In the genomic region with DNA sequence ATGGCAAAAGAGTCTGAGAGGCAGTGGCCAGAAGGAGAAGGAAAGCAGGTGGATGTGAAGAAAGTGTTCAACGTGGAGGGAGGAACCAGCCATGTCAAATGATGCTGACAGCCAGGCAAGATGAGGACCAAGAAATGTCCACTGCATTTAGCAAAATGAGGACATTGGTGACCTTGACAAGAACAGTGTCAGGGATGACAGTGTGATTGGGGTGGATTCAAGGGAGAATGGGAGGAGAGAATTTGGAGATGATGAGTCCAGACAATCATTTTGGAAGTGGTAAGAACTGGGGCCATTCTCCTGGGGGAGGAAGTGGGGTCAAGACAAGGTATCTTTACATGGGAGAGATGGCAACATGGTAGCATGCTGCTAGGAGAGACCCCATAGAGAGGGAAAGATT, we compare ENCODE assay signal across 24 cellular contexts. TPM values are rescaled to one million over a fixed set of nuclear protein-coding genes. Genes with fewer than 3 reads are reported as not detected.
DNase-seq lines count a peak whose midpoint lies in the region; ATAC-seq and TF ChIP-seq lines count a peak whose summit lies in the region.
"Had no signal": no experiment of that assay in that cellular context is flagged by ENCODE, and none has a peak within 500 bp of the region (broad histone marks: within the 10 kb centered on the region; RNA-seq: fewer than 3 reads in every experiment).

No MANE protein-coding gene starts in this region.

- CTCF ChIA-PET in activated CD4-positive, alpha-beta memory T cell treated with anti-CD3 and anti-CD28 coated beads for 36 hours (lab: Charles Lee), result interaction anchor here (4.7 kb wide), 1 partner anchor 12 kb away, joined by 40 read pairs; no protein-coding TSS in a partner anchor
- CTCF ChIA-PET in activated CD4-positive, alpha-beta memory T cell treated with anti-CD3 and anti-CD28 coated beads, Interleukin-2, amount 10 ng/mL, durations not matched to agents 7 days and 5 days (lab: Charles Lee), result interaction anchor here (4.6 kb wide), 1 partner anchor 12 kb away, joined by 41 read pairs; no protein-coding TSS in a partner anchor

- H3K4me1 ChIP-seq in BLaER1, result peaks cover 65% of the 10 kb centered on the region
- peaks cover 86% of the 10 kb centered on the region for H3K4me1 ChIP-seq in DND-41 (ENCODE audit: insufficient read depth, low read length)
- peaks cover 3% of the 10 kb centered on the region for H3K4me1 ChIP-seq in RWPE2 (ENCODE audit: insufficient read depth, poor library complexity, severe bottlenecking)

- no peak overlapping the region for H3K4me3 Mint-ChIP-seq in activated CD4-positive, alpha-beta memory T cell treated with anti-CD3 and anti-CD28 coated beads for 36 hours
- H3K4me3 Mint-ChIP-seq in activated CD4-positive, alpha-beta memory T cell treated with anti-CD3 and anti-CD28 coated beads, Interleukin-2, amount 10 ng/mL, durations not matched to agents 7 days and 5 days, result no peak overlapping the region
- H3K4me3 Mint-ChIP-seq: B cell; CD4-positive, alpha-beta T cell; CD8-positive, alpha-beta T cell had no signal

- H3K27me3 ChIP-seq in BLaER1, result peaks cover 68% of the 10 kb centered on the region
- H3K27me3 ChIP-seq in DND-41 (ENCODE audit: insufficient read depth, low read length, poor library complexity), result no peaks in the 10 kb centered on the region
- no peaks in the 10 kb centered on the region for H3K27me3 ChIP-seq in RWPE2 (ENCODE audit: insufficient read depth, poor library complexity, severe bottlenecking)
- no peaks in the 10 kb centered on the region for H3K27me3 ChIP-seq in WERI-Rb-1 (ENCODE audit: insufficient read depth, low read depth, severe bottlenecking)

- peaks cover 41% of the 10 kb centered on the region for H4K20me1 ChIP-seq in BLaER1
- H4K20me1 ChIP-seq in DND-41 (ENCODE audit: insufficient read depth, low read length), result no peaks in the 10 kb centered on the region

- H3K4me2 ChIP-seq in BLaER1 (peak overlapping the region; percentile 91; the same call in 1 of the 2 replicates), DND-41 (ENCODE audit: insufficient read depth, low read length) (no peak overlapping the region)
- H3K4me2 ChIP-seq: A549 had no signal

- H3K9me3 Mint-ChIP-seq in activated CD4-positive, alpha-beta memory T cell treated with anti-CD3 and anti-CD28 coated beads for 36 hours, result peaks cover 4% of the 10 kb centered on the region
- peaks cover 17% of the 10 kb centered on the region for H3K9me3 Mint-ChIP-seq in activated CD4-positive, alpha-beta memory T cell treated with anti-CD3 and anti-CD28 coated beads, Interleukin-2, amount 10 ng/mL, durations not matched to agents 7 days and 5 days
- H3K9me3 Mint-ChIP-seq: CD4-positive, alpha-beta T cell had no signal

- TF ChIP-seq CTCF in DND-41 (IDR thresholded peaks at IDR 0.05; ENCODE audit: borderline replicate concordance, extremely low read depth, low read length, poor library complexity, severe bottlenecking) (no peak), RWPE2 (IDR thresholded peaks at IDR 0.05; ENCODE audit: poor library complexity, severe bottlenecking) (no peak), WERI-Rb-1 (IDR thresholded peaks at IDR 0.05; ENCODE audit: low read depth, low read length) (no peak)

- H3K27ac ChIP-seq in BLaER1 (no peak overlapping the region), DND-41 (ENCODE audit: low read length) (peak overlapping the region; percentile 96), RWPE2 (ENCODE audit: poor library complexity, severe bottlenecking) (no peak overlapping the region), WERI-Rb-1 (no peak overlapping the region)
- H3K27ac ChIP-seq: 22Rv1, A549, C4-2B had no signal

- H3K9ac ChIP-seq in BLaER1, result no peak overlapping the region
- no peak overlapping the region for H3K9ac ChIP-seq in DND-41 (ENCODE audit: low read depth, low read length)

- H3K4me1 Mint-ChIP-seq in activated CD4-positive, alpha-beta memory T cell treated with anti-CD3 and anti-CD28 coated beads for 36 hours (ENCODE audit: low read depth), result peaks cover 38% of the 10 kb centered on the region
- peaks cover 66% of the 10 kb centered on the region for H3K4me1 Mint-ChIP-seq in activated CD4-positive, alpha-beta memory T cell treated with anti-CD3 and anti-CD28 coated beads, Interleukin-2, amount 10 ng/mL, durations not matched to agents 7 days and 5 days

- H3K9me3 ChIP-seq in BLaER1, result peaks cover 9% of the 10 kb centered on the region; the same call in 1 of the 2 replicates
- H3K9me3 ChIP-seq in DND-41 (ENCODE audit: insufficient read depth, low read length, severe bottlenecking), result peaks cover 22% of the 10 kb centered on the region
- H3K9me3 ChIP-seq in RWPE2 (ENCODE audit: severe bottlenecking), result no peaks in the 10 kb centered on the region
- H3K9me3 ChIP-seq in WERI-Rb-1 (ENCODE audit: severe bottlenecking), result no peaks in the 10 kb centered on the region
- H3K9me3 ChIP-seq: A549, Caco-2 had no signal

- peaks cover 2% of the 10 kb centered on the region for H3K27me3 Mint-ChIP-seq in activated CD4-positive, alpha-beta memory T cell treated with anti-CD3 and anti-CD28 coated beads for 36 hours
- H3K27me3 Mint-ChIP-seq in activated CD4-positive, alpha-beta memory T cell treated with anti-CD3 and anti-CD28 coated beads, Interleukin-2, amount 10 ng/mL, durations not matched to agents 7 days and 5 days, result peaks cover 2% of the 10 kb centered on the region
- H3K27me3 Mint-ChIP-seq: CD4-positive, alpha-beta T cell had no signal

- ATAC-seq in DND-41 (ENCODE audit: insufficient read depth, low read depth) (no peak), RWPE2 (ENCODE audit: low read depth) (no peak)
- ATAC-seq: A549; CD8-positive, alpha-beta T cell; GM12878 had no signal

- DNase-seq in activated CD4-positive, alpha-beta memory T cell treated with anti-CD3 and anti-CD28 coated beads for 36 hours, result peak; percentile 4
- no peak for DNase-seq in activated CD4-positive, alpha-beta memory T cell treated with anti-CD3 and anti-CD28 coated beads, Interleukin-2, amount 10 ng/mL, durations not matched to agents 7 days and 5 days
- DNase-seq in DND-41 (no peak), RWPE2 (ENCODE audit: low spot score) (peak; percentile 0), NCI-H146 treated with DMSO at 0.1 percent for 48 hours (lab: John Stamatoyannopoulos, UW; ENCODE audit: unreplicated experiment) (no peak), NCI-H1694 (lab: John Stamatoyannopoulos, UW) (no peak), WERI-Rb-1 (no peak)
- DNase-seq: AML-193; Caco-2; Calu3; CD4-positive, alpha-beta T cell; CD8-positive, alpha-beta T cell; DMS79 treated with DMSO at 0.1 percent for 48 hours; EL; GDM1 had no signal

- intact Hi-C loops in activated CD4-positive, alpha-beta memory T cell treated with anti-CD3 and anti-CD28 coated beads for 36 hours (cut with micrococcal nuclease), result loop anchor here (10.0 kb wide), 1 partner anchor 99 kb away; no protein-coding TSS in a partner anchor

- H3K79me2 ChIP-seq in DND-41 (ENCODE audit: insufficient read depth, low read length), result no peaks in the 10 kb centered on the region

- H3K36me3 ChIP-seq in BLaER1, result no peaks in the 10 kb centered on the region
- no peaks in the 10 kb centered on the region for H3K36me3 ChIP-seq in DND-41 (ENCODE audit: insufficient read depth, low read length)
- H3K36me3 ChIP-seq in RWPE2 (ENCODE audit: low read depth), result no peaks in the 10 kb centered on the region
- no peaks in the 10 kb centered on the region for H3K36me3 ChIP-seq in WERI-Rb-1

- no peak overlapping the region for H2AFZ ChIP-seq in DND-41 (ENCODE audit: low read depth, low read length)

- POLR2A ChIA-PET in activated CD4-positive, alpha-beta memory T cell treated with anti-CD3 and anti-CD28 coated beads for 36 hours (lab: Charles Lee), result no interaction called here
- POLR2A ChIA-PET in activated CD4-positive, alpha-beta memory T cell treated with anti-CD3 and anti-CD28 coated beads, Interleukin-2, amount 10 ng/mL, durations not matched to agents 7 days and 5 days (lab: Charles Lee), result interaction anchor here (7.4 kb wide), 1 partner anchor 166 kb away, joined by 85 read pairs; the partner anchor contains the start of gene HES1

- no peak overlapping the region for H3K4me3 ChIP-seq in BLaER1
- H3K4me3 ChIP-seq in DND-41 (ENCODE audit: low read depth in 1 of 2, low read length in 2 of 2), result peak overlapping the region in 1 of 2 experiments; percentile 18; a peak in 1 of 4 replicates
- no peak overlapping the region for H3K4me3 ChIP-seq in RWPE2 (ENCODE audit: severe bottlenecking)
- no peak overlapping the region for H3K4me3 ChIP-seq in WERI-Rb-1 (ENCODE audit: low read depth, low read length)
- H3K4me3 ChIP-seq: A549, GM12878 had no signal

- peaks cover 3% of the 10 kb centered on the region for H3K36me3 Mint-ChIP-seq in activated CD4-positive, alpha-beta memory T cell treated with anti-CD3 and anti-CD28 coated beads for 36 hours
- peaks cover 35% of the 10 kb centered on the region for H3K36me3 Mint-ChIP-seq in activated CD4-positive, alpha-beta memory T cell treated with anti-CD3 and anti-CD28 coated beads, Interleukin-2, amount 10 ng/mL, durations not matched to agents 7 days and 5 days (ENCODE audit: low read depth)
- H3K36me3 Mint-ChIP-seq: CD8-positive, alpha-beta T cell had no signal

- no peak overlapping the region for H3K27ac Mint-ChIP-seq in activated CD4-positive, alpha-beta memory T cell treated with anti-CD3 and anti-CD28 coated beads for 36 hours
- no peak overlapping the region for H3K27ac Mint-ChIP-seq in activated CD4-positive, alpha-beta memory T cell treated with anti-CD3 and anti-CD28 coated beads, Interleukin-2, amount 10 ng/mL, durations not matched to agents 7 days and 5 days
- H3K27ac Mint-ChIP-seq: B cell; CD4-positive, alpha-beta T cell; CD8-positive, alpha-beta T cell had no signal

RNA-seq across cellular contexts. Expression of gene CPN2, which starts 47.4 kb away (rescaled TPM):
- not detected for total RNA-seq in activated CD4-positive, alpha-beta memory T cell treated with anti-CD3 and anti-CD28 coated beads for 36 hours
- total RNA-seq in activated CD4-positive, alpha-beta memory T cell treated with anti-CD3 and anti-CD28 coated beads, Interleukin-2, amount 10 ng/mL, durations not matched to agents 7 days and 5 days, result not detected
- total RNA-seq: A172; B cell; Caco-2; Calu3; CD4-positive, alpha-beta T cell; CD8-positive, alpha-beta T cell; Daoy; G401; GM12878 had no signal

Comparison
In these comparisons a context has a peak if more than half of its experiments do, and no peak if none do; other contexts are left out.
1. DNase-seq: peak in activated CD4-positive, alpha-beta memory T cell treated with anti-CD3 and anti-CD28 coated beads for 36 hours (single experiment) and RWPE2 (single experiment); none in activated CD4-positive, alpha-beta memory T cell treated with anti-CD3 and anti-CD28 coated beads, Interleukin-2, amount 10 ng/mL, durations not matched to agents 7 days and 5 days (single experiment), DND-41 (single experiment), NCI-H146 treated with DMSO at 0.1 percent for 48 hours (single experiment), NCI-H1694 (single experiment) and WERI-Rb-1 (single experiment).